18 cellular contexts compared by ENCODE assay signal in the genomic region with DNA sequence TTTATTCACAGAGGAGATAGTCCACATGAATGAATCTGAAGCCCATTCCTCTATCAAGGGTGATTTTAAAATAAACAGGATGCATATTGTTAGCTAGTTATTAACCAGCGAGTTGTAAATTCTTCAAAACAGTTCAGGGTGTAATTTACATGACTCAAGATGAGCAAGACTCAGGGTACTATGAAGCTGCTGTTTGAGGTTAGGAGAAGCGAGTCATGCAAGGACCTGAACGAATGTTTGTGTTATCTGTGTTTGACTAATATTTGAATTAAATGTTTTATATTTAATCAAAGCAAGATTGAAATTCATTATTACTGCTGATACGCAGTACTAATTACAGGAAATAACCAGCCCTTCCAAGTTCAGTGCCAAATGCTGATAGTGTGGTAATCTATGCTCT.
DNase-seq lines count a peak whose midpoint lies in the region; ATAC-seq, FAIRE-seq and TF ChIP-seq lines count a peak whose summit lies in the region.
"Had no signal": no experiment of that assay in that cellular context is flagged by ENCODE, and none has a peak within 500 bp of the region (broad histone marks: within the 10 kb centered on the region; RNA-seq: fewer than 3 reads in every experiment).

No MANE protein-coding gene starts in this region.

- H3K4me2 ChIP-seq in mesenchymal stem cell (ENCODE audit: low read length, poor library complexity, severe bottlenecking): no peak overlapping the region
- H3K4me2 ChIP-seq: BLaER1 had no signal

- H3K36me3 ChIP-seq in bronchial epithelial cell (ENCODE audit: control insufficient read depth, insufficient read depth, low read length) (no peaks in the 10 kb centered on the region), mesenchymal stem cell (ENCODE audit: control insufficient read depth in 1 of 2, insufficient read depth in 2 of 2, low read depth in 1 of 2, low read length in 2 of 2) (no peaks in the 10 kb centered on the region)
- H3K36me3 ChIP-seq: BLaER1 had no signal

- no peak for TF ChIP-seq CTCF in bronchial epithelial cell (IDR thresholded peaks at IDR 0.05; ENCODE audit: insufficient read depth, low read length, severe bottlenecking)

- H4K91ac ChIP-seq in mesenchymal stem cell (ENCODE audit: low read length): no peak overlapping the region

- ATAC-seq in HG03108 (IDR thresholded peaks at IDR 0.05; ENCODE audit: unreplicated experiment): no peak
- ATAC-seq: activated T-helper 17 cell treated with anti-CD3 and anti-CD28 coated beads, Interleukin-2, amount 50 U/mL, for 72 hours; body of pancreas had no signal

- no peak for FAIRE-seq in bronchial epithelial cell (lab: Jason Lieb, UNC)
- FAIRE-seq: GM19239 had no signal

- no peak overlapping the region for H2AFZ ChIP-seq in mesenchymal stem cell (ENCODE audit: low read depth, low read length)

- H2BK120ac ChIP-seq in mesenchymal stem cell (ENCODE audit: low read depth, low read length): no peak overlapping the region

- no peak overlapping the region for H2BK12ac ChIP-seq in mesenchymal stem cell (ENCODE audit: low read length in 2 of 2)

- H3K27me3 ChIP-seq in bronchial epithelial cell (ENCODE audit: control insufficient read depth, insufficient read depth, low read length) (no peaks in the 10 kb centered on the region), mesenchymal stem cell (ENCODE audit: control insufficient read depth in 1 of 2, insufficient read depth in 1 of 2, low read length in 2 of 2) (no peaks in the 10 kb centered on the region)
- H3K27me3 ChIP-seq: BLaER1, body of pancreas had no signal

- H2BK15ac ChIP-seq in mesenchymal stem cell (ENCODE audit: low read depth, poor library complexity, severe bottlenecking): no peak overlapping the region

- H2AK5ac ChIP-seq in mesenchymal stem cell (ENCODE audit: low read length, severe bottlenecking): no peak overlapping the region

- peak; percentile 30 for DNase-seq in AG20443 (ENCODE audit: low spot score)
- DNase-seq in M059J (ENCODE audit: low read depth): peak; percentile 43
- peak; percentile 85 for DNase-seq in bronchial epithelial cell (ENCODE audit: low read depth)
- DNase-seq in mesenchymal stem cell: peak; percentile 68
- no peak for DNase-seq in Ammon's horn (ENCODE audit: low spot score)
- DNase-seq in NCI-H2227 treated with DMSO at 0.1 percent for 48 hours (lab: John Stamatoyannopoulos, UW): no peak
- no peak for DNase-seq in NCI-H1436 treated with DMSO at 0.1 percent for 48 hours (lab: John Stamatoyannopoulos, UW)
- DNase-seq: activated CD4-positive, alpha-beta T cell treated with anti-CD3 and anti-CD28 coated beads, Interleukin-2, amount 50 U/mL, for 1 hour; body of pancreas; DND-41; endodermal cell; midbrain; NCI-H2171; T-helper 1 cell had no signal

- no peak overlapping the region for H3K27ac ChIP-seq in mesenchymal stem cell (ENCODE audit: low read length, poor library complexity, severe bottlenecking)
- H3K27ac ChIP-seq: BLaER1, body of pancreas had no signal

- WGBS in mesenchymal stem cell: 0% methylated on average over 2 of the region's 4 CpGs

- H3K4me3 ChIP-seq in bronchial epithelial cell (ENCODE audit: low read depth, low read length) (no peak overlapping the region), mesenchymal stem cell (ENCODE audit: insufficient read depth in 1 of 2, low read depth in 1 of 2, low read length in 2 of 2) (no peak overlapping the region)
- H3K4me3 ChIP-seq: BLaER1, body of pancreas had no signal

- no peak overlapping the region for H3K14ac ChIP-seq in mesenchymal stem cell (ENCODE audit: low read length in 2 of 2)

- no peak overlapping the region for H2BK5ac ChIP-seq in mesenchymal stem cell (ENCODE audit: low read depth, low read length, poor library complexity, severe bottlenecking)

- no peak overlapping the region for H4K8ac ChIP-seq in mesenchymal stem cell (ENCODE audit: low read length)

- H3K79me1 ChIP-seq in mesenchymal stem cell (replicated peaks; ENCODE audit: low read length, poor library complexity, severe bottlenecking): no peaks in the 10 kb centered on the region

- no peak overlapping the region for H3K4ac ChIP-seq in mesenchymal stem cell (ENCODE audit: low read depth in 1 of 2, low read length in 2 of 2)

- H3K9me3 ChIP-seq in mesenchymal stem cell (ENCODE audit: control insufficient read depth, low read length): no peaks in the 10 kb centered on the region
- H3K9me3 ChIP-seq: BLaER1, body of pancreas had no signal

- no peak overlapping the region for H3K23ac ChIP-seq in mesenchymal stem cell (ENCODE audit: low read length in 2 of 2)

- no peak overlapping the region for H3K9ac ChIP-seq in mesenchymal stem cell (ENCODE audit: low read length)
- H3K9ac ChIP-seq: BLaER1 had no signal

- no peak overlapping the region for H3K18ac ChIP-seq in mesenchymal stem cell (ENCODE audit: low read depth in 1 of 2, low read length in 2 of 2)

- H3K4me1 ChIP-seq in mesenchymal stem cell (ENCODE audit: control insufficient read depth, insufficient read depth, low read depth, low read length): peaks cover 3% of the 10 kb centered on the region
- H3K4me1 ChIP-seq: BLaER1, body of pancreas had no signal

Comparison
In these comparisons a context has a peak if more than half of its experiments do, and no peak if none do; other contexts are left out.
1. DNase-seq: peak in AG20443 (single experiment), M059J (single experiment), bronchial epithelial cell (single experiment) and mesenchymal stem cell (single experiment); none in Ammon's horn (single experiment), NCI-H2227 treated with DMSO at 0.1 percent for 48 hours (single experiment) and NCI-H1436 treated with DMSO at 0.1 percent for 48 hours (single experiment).